In genomic region chr10:70145666-70146488, GRCh38 we compare ENCODE assay signal across 7 cellular contexts.
DNase-seq lines count a peak whose midpoint lies in the region; ATAC-seq and FAIRE-seq lines count a peak whose summit lies in the region.

No MANE protein-coding gene starts in this region.

- FAIRE-seq in GM18507 (lab: Jason Lieb, UNC), result peak; percentile 36

- peak; percentile 60 for ATAC-seq in HG02642 (IDR thresholded peaks at IDR 0.05; ENCODE audit: poor library complexity, unreplicated experiment)
- ATAC-seq in activated CD4-positive, CD25-positive, alpha-beta regulatory T cell treated with anti-CD3 and anti-CD28 coated beads, Interleukin-2, amount 50 U/mL, for 24 hours, result peak; percentile 65 to 67

- DNase-seq in GM18507 (ENCODE audit: extremely low spot score, insufficient read length, low read depth) (peak; percentile 50), NCI-H1092 (lab: John Stamatoyannopoulos, UW) (peak; percentile 28), cerebellar cortex (ENCODE audit: low spot score) (peak; percentile 53), kidney tubule cell (ENCODE audit: low spot score) (peak; percentile 72)
- DNase-seq in stimulated activated CD4-positive, alpha-beta T cell treated with anti-CD3 and anti-CD28 coated beads, Interleukin-1b, Interleukin-23, amount 100 ng/mL, for 24 hours (ENCODE audit: low read depth in 4 of 4, low spot score in 1 of 4), result peak; percentile 34 to 52 (median 46)

Comparison
In these comparisons a context has a peak if more than half of its experiments do, and no peak if none do; other contexts are left out.
1. Peak in every context shown above with its lines: DNase-seq and ATAC-seq.